ENCODE assay signal across 14 cellular contexts in the genomic region with DNA sequence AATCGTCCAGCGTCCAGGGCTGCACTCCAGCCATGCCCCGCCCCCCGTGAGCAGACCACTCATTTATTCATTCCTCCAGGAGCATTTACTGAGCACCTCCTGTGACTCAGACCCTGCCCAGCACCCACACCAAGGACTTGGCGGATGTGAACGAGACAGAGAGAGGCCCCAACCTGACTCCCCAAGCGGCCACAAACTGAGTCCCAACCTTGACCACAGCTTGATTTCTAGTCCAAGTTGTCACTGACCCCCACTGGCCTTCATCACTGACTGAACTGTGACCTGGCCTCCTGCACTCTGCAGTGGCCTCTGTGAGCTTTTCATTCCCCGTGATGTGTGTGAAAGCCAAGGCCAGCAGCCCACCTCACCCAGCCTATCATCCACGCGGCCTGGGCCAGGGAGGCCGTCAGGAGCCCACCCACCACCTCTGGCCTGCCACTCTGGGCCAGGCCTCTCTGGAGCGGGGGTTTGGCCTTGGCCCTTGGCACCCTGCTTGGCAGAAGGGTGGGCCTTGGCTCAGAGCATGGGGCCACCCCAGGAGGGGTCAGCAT. TPM values are rescaled to one million over a fixed set of nuclear protein-coding genes. Genes with fewer than 3 reads are reported as not detected.
DNase-seq lines count a peak whose midpoint lies in the region; ATAC-seq, FAIRE-seq and TF ChIP-seq lines count a peak whose summit lies in the region.
"Had no signal": no experiment of that assay in that cellular context is flagged by ENCODE, and none has a peak within 500 bp of the region (broad histone marks: within the 10 kb centered on the region; RNA-seq: fewer than 3 reads in every experiment).

No MANE protein-coding gene starts in this region.

- H3K36me3 ChIP-seq in smooth muscle cell (ENCODE audit: low read depth), result no peaks in the 10 kb centered on the region

- no peaks in the 10 kb centered on the region for H4K20me1 ChIP-seq in smooth muscle cell (ENCODE audit: low read depth)

- no peak overlapping the region for H3K4me3 Mint-ChIP-seq in activated naive CD8-positive, alpha-beta T cell
- H3K4me3 Mint-ChIP-seq in activated naive CD8-positive, alpha-beta T cell treated with anti-CD3 and anti-CD28 coated beads for 36 hours, result no peak overlapping the region
- no peak overlapping the region for H3K4me3 Mint-ChIP-seq in chondrocyte (ENCODE audit: unreplicated experiment)
- H3K4me3 Mint-ChIP-seq: activated CD4-positive, alpha-beta memory T cell treated with anti-CD3 and anti-CD28 coated beads for 36 hours had no signal

- no peaks in the 10 kb centered on the region for H3K27me3 ChIP-seq in smooth muscle cell (ENCODE audit: low read depth)

- no peaks in the 10 kb centered on the region for H3K4me1 ChIP-seq in smooth muscle cell (ENCODE audit: low read depth)

- peaks cover 64% of the 10 kb centered on the region for H3K4me1 Mint-ChIP-seq in activated naive CD8-positive, alpha-beta T cell (ENCODE audit: low read depth)
- H3K4me1 Mint-ChIP-seq in activated naive CD8-positive, alpha-beta T cell treated with anti-CD3 and anti-CD28 coated beads for 36 hours, result peaks cover 76% of the 10 kb centered on the region
- H3K4me1 Mint-ChIP-seq in chondrocyte (ENCODE audit: low read depth), result peaks cover 13% of the 10 kb centered on the region

- H3K9ac ChIP-seq in smooth muscle cell (ENCODE audit: low read depth), result peak overlapping the region; percentile 33

- H3K4me2 ChIP-seq in smooth muscle cell, result peak overlapping the region; percentile 50

- TF ChIP-seq CTCF in chondrocyte (IDR thresholded peaks at IDR 0.05), result no peak
- no peak for TF ChIP-seq CTCF in smooth muscle cell (IDR thresholded peaks at IDR 0.05; ENCODE audit: borderline replicate concordance, insufficient read depth, poor library complexity, severe bottlenecking)

- H3K27ac Mint-ChIP-seq in activated naive CD8-positive, alpha-beta T cell, result peak overlapping the region; percentile 41
- no peak overlapping the region for H3K27ac Mint-ChIP-seq in activated naive CD8-positive, alpha-beta T cell treated with anti-CD3 and anti-CD28 coated beads for 36 hours
- peak overlapping the region; percentile 41 for H3K27ac Mint-ChIP-seq in chondrocyte (ENCODE audit: unreplicated experiment)
- H3K27ac Mint-ChIP-seq: activated CD4-positive, alpha-beta memory T cell treated with anti-CD3 and anti-CD28 coated beads for 36 hours had no signal

- H3K79me2 ChIP-seq in smooth muscle cell (ENCODE audit: low read depth), result no peaks in the 10 kb centered on the region

- no peak for FAIRE-seq in frontal cortex (lab: Jason Lieb, UNC)

- no peak for DNase-seq in activated naive CD8-positive, alpha-beta T cell treated with anti-CD3 and anti-CD28 coated beads for 36 hours
- DNase-seq in RKO (ENCODE audit: low spot score) (peak; percentile 44), chondrocyte (ENCODE audit: low spot score) (no peak), smooth muscle cell (lab: John Stamatoyannopoulos, UW; ENCODE audit: unreplicated experiment) (no peak), frontal cortex (ENCODE audit: low spot score in 2 of 2) (no peak)
- DNase-seq: activated CD4-positive, alpha-beta memory T cell treated with anti-CD3 and anti-CD28 coated beads for 36 hours; effector CD8-positive, alpha-beta T cell; NCI-H1048; NCI-H774; SW 1271 had no signal

- H3K27ac ChIP-seq in smooth muscle cell (ENCODE audit: low read depth), result peak overlapping the region; percentile 83

- no peaks in the 10 kb centered on the region for H3K9me3 ChIP-seq in smooth muscle cell (replicated peaks; ENCODE audit: low read depth)

- no peaks in the 10 kb centered on the region for H3K9me3 Mint-ChIP-seq in activated naive CD8-positive, alpha-beta T cell (ENCODE audit: low read depth)
- H3K9me3 Mint-ChIP-seq in activated naive CD8-positive, alpha-beta T cell treated with anti-CD3 and anti-CD28 coated beads for 36 hours, result no peaks in the 10 kb centered on the region
- H3K9me3 Mint-ChIP-seq in chondrocyte (ENCODE audit: low read depth), result no peaks in the 10 kb centered on the region
- H3K9me3 Mint-ChIP-seq: activated CD4-positive, alpha-beta memory T cell treated with anti-CD3 and anti-CD28 coated beads for 36 hours had no signal

- WGBS in smooth muscle cell (ENCODE audit: low lambda C conversion rate), result 57% methylated on average over 12 of the region's 12 CpGs

- H3K36me3 Mint-ChIP-seq in activated naive CD8-positive, alpha-beta T cell, result peaks cover 5% of the 10 kb centered on the region
- peaks cover 73% of the 10 kb centered on the region for H3K36me3 Mint-ChIP-seq in activated naive CD8-positive, alpha-beta T cell treated with anti-CD3 and anti-CD28 coated beads for 36 hours
- H3K36me3 Mint-ChIP-seq in chondrocyte (ENCODE audit: low read depth), result no peaks in the 10 kb centered on the region

- no peak for ATAC-seq in HG03108 (IDR thresholded peaks at IDR 0.05; ENCODE audit: unreplicated experiment)
- no peak for ATAC-seq in GM21423 (IDR thresholded peaks at IDR 0.05; ENCODE audit: unreplicated experiment)

- H3K27me3 Mint-ChIP-seq in activated naive CD8-positive, alpha-beta T cell, result no peaks in the 10 kb centered on the region
- no peaks in the 10 kb centered on the region for H3K27me3 Mint-ChIP-seq in activated naive CD8-positive, alpha-beta T cell treated with anti-CD3 and anti-CD28 coated beads for 36 hours
- H3K27me3 Mint-ChIP-seq in chondrocyte (ENCODE audit: low read depth), result no peaks in the 10 kb centered on the region
- H3K27me3 Mint-ChIP-seq: activated CD4-positive, alpha-beta memory T cell treated with anti-CD3 and anti-CD28 coated beads for 36 hours had no signal

- H3K4me3 ChIP-seq in smooth muscle cell, result no peak overlapping the region

- H3F3A ChIP-seq in smooth muscle cell (ENCODE audit: low read depth), result peaks cover 5% of the 10 kb centered on the region

- H2AFZ ChIP-seq in smooth muscle cell (ENCODE audit: low read depth), result no peak overlapping the region

RNA-seq across cellular contexts. Expression of a gene that starts 19.3 kb away (rescaled TPM):
- 100 to 1,000 TPM; 144 TPM for total RNA-seq in activated naive CD8-positive, alpha-beta T cell treated with anti-CD3 and anti-CD28 coated beads for 36 hours
- total RNA-seq in chondrocyte (1.8 to 2.9 TPM in 2 of 3 replicates, not detected in the other), smooth muscle cell (2.3 and 4.5 TPM in 2 replicates), frontal cortex (not detected)
- 6.5 and 8.2 TPM in 2 replicates for polyA plus RNA-seq in smooth muscle cell
- total RNA-seq: osteocyte had no signal

Comparison
In these comparisons a context has a peak if more than half of its experiments do, and no peak if none do; other contexts are left out.
1. RNA of a gene that starts 19.3 kb away (total RNA-seq): 144 TPM in activated naive CD8-positive, alpha-beta T cell treated with anti-CD3 and anti-CD28 coated beads for 36 hours; 2.3 to 4.5 TPM in smooth muscle cell, 1.8 to 2.9 TPM in chondrocyte and not detected in frontal cortex (single experiment); every median in the first group is over 10 times any median in the second.